ENCODE assay signal across 8 cellular contexts in the genomic region with DNA sequence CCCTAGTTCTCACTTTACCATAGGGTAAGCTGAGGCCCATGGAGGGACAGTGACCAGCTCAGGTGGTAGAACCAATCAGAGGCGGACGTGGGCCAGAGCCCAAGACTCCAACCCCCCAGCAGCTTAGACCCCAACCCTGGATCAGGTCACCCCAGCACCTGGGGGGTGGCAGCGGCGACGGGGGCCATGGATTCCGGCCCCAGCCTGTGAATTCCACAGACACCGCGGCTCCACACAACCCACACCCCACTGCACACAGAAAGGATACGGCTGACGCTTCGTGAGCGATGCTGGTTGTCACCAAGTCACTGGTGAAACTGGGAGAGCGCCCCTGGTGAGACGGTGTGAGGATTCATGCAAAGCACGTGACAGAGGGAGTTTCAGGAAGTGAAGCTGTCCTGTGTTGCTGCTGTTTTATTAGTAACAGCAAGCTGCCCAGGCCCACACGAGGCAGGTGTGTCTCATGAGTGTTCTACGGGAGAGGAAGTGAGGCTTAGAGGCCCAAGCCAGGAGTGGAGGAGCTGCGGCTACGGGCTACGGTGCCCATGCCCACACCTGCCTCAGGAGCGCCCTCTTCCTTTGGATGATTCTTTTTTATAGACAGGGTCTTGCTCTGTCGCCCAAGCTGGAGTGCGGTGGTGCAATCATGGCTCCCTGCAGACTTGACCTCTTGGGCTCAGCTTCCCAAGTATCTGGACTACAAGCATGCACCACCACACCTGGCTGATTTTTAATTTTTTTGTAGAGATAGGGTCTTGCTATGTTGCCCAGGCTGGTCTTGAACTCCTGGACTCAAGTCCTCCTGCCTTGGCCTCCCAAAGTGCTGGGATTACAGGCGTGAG. TPM values are rescaled to one million over a fixed set of nuclear protein-coding genes. Genes with fewer than 3 reads are reported as not detected.
DNase-seq lines count a peak whose midpoint lies in the region; ATAC-seq and TF ChIP-seq lines count a peak whose summit lies in the region.
"Not testable (repeated sequence)": the region's sequence is repeated elsewhere in the genome, so short reads cannot be mapped to it uniquely, and the experiment has no call there.

No MANE protein-coding gene starts in this region.

- ATAC-seq in GM18909 (IDR thresholded peaks at IDR 0.05; ENCODE audit: poor library complexity, unreplicated experiment) = peak; percentile 73
- peak; percentile 80 for ATAC-seq in HG02885 (IDR thresholded peaks at IDR 0.05; ENCODE audit: poor library complexity, unreplicated experiment)
- peak; percentile 52 to 62 for ATAC-seq in left cardiac atrium

- not testable (repeated sequence) for H3K9me3 Mint-ChIP-seq in activated T-helper 2 cell treated with anti-CD3 and anti-CD28 coated beads, Interferon-gamma antibody, Interleukin-2, Interleukin-4, amounts not matched to agents 10 μg/mL and 5 μg/mL and 100 μg/mL, durations not matched to agents 14 hours and 24 hours and 36 hours

- not testable (repeated sequence) for H3K4me1 ChIP-seq in BE2C

- H3K27me3 ChIP-seq in BE2C = not testable (repeated sequence)

- TF ChIP-seq CTCF in BE2C (IDR thresholded peaks at IDR 0.05; ENCODE audit: low read depth, low read length) = not testable (repeated sequence)

- H3K27ac Mint-ChIP-seq in activated T-helper 2 cell treated with anti-CD3 and anti-CD28 coated beads, Interferon-gamma antibody, Interleukin-2, Interleukin-4, amounts not matched to agents 10 μg/mL and 5 μg/mL and 100 μg/mL, durations not matched to agents 14 hours and 24 hours and 36 hours = not testable (repeated sequence)

- H3K36me3 ChIP-seq in BE2C = not testable (repeated sequence)

- H3K4me3 Mint-ChIP-seq in activated T-helper 2 cell treated with anti-CD3 and anti-CD28 coated beads, Interferon-gamma antibody, Interleukin-2, Interleukin-4, amounts not matched to agents 10 μg/mL and 5 μg/mL and 100 μg/mL, durations not matched to agents 14 hours and 24 hours and 36 hours (ENCODE audit: low read depth) = not testable (repeated sequence)

- intact Hi-C loops in activated T-helper 2 cell treated with anti-CD3 and anti-CD28 coated beads, Interferon-gamma antibody, Interleukin-2, Interleukin-4, amounts not matched to agents 10 μg/mL and 5 μg/mL and 100 μg/mL, durations not matched to agents 14 hours and 24 hours and 36 hours (cut with micrococcal nuclease) = not testable (repeated sequence)
- intact Hi-C loops in left cardiac atrium (cut with DNase I) = loop anchor here (2.0 to 10.0 kb wide), 5 partner anchors 85 to 217 kb away; a partner anchor contains a TSS

- not testable (repeated sequence) for H3K36me3 Mint-ChIP-seq in activated T-helper 2 cell treated with anti-CD3 and anti-CD28 coated beads, Interferon-gamma antibody, Interleukin-2, Interleukin-4, amounts not matched to agents 10 μg/mL and 5 μg/mL and 100 μg/mL, durations not matched to agents 14 hours and 24 hours and 36 hours (ENCODE audit: low read depth)

- peaks cover 30% of the 10 kb centered on the region for H3K27me3 Mint-ChIP-seq in activated T-helper 2 cell treated with anti-CD3 and anti-CD28 coated beads, Interferon-gamma antibody, Interleukin-2, Interleukin-4, amounts not matched to agents 10 μg/mL and 5 μg/mL and 100 μg/mL, durations not matched to agents 14 hours and 24 hours and 36 hours (ENCODE audit: low read depth)

- not testable (repeated sequence) for H3K4me3 ChIP-seq in BE2C (ENCODE audit: low read depth, low read length)

- DNase-seq in BE2C (peak; percentile 33), NCI-H1417 (lab: John Stamatoyannopoulos, UW) (peak; percentile 67 to 88 (median 81)), SW480 (ENCODE audit: low spot score) (peak; percentile 97)
- peak; percentile 38 for DNase-seq in activated T-helper 2 cell treated with anti-CD3 and anti-CD28 coated beads, Interferon-gamma antibody, Interleukin-2, Interleukin-4, amounts not matched to agents 10 μg/mL and 5 μg/mL and 100 μg/mL, durations not matched to agents 14 hours and 24 hours and 36 hours (ENCODE audit: low spot score)
- DNase-seq in left cardiac atrium = not testable (repeated sequence)
- peak; percentile 70 for DNase-seq in stimulated activated CD4-positive, alpha-beta T cell treated with anti-CD3 and anti-CD28 coated beads, Interleukin-15, amount 100 ng/mL, for 24 hours

- not testable (repeated sequence) for H3K9me3 ChIP-seq in BE2C

- peaks cover 10% of the 10 kb centered on the region for H3K4me1 Mint-ChIP-seq in activated T-helper 2 cell treated with anti-CD3 and anti-CD28 coated beads, Interferon-gamma antibody, Interleukin-2, Interleukin-4, amounts not matched to agents 10 μg/mL and 5 μg/mL and 100 μg/mL, durations not matched to agents 14 hours and 24 hours and 36 hours (ENCODE audit: low read depth)

RNA-seq across cellular contexts. Expression of a gene that starts 28.6 kb away (rescaled TPM):
- polyA plus RNA-seq in BE2C (2012; ENCODE audit: insufficient read depth, insufficient read length, low read depth) = 0.23 TPM
- 1.8 and 1.9 TPM in 2 replicates for total RNA-seq in activated T-helper 2 cell treated with anti-CD3 and anti-CD28 coated beads, Interferon-gamma antibody, Interleukin-2, Interleukin-4, amounts not matched to agents 10 μg/mL and 5 μg/mL and 100 μg/mL, durations not matched to agents 14 hours and 24 hours and 36 hours
- total RNA-seq in left cardiac atrium = under 1 TPM; 0.44 to 0.59 TPM

RNA-seq across cellular contexts. Expression of a gene that starts 46.2 kb away (rescaled TPM):
- polyA plus RNA-seq in BE2C (2012; ENCODE audit: insufficient read depth, insufficient read length, low read depth) = not detected
- 5.5 and 5.6 TPM in 2 replicates for total RNA-seq in activated T-helper 2 cell treated with anti-CD3 and anti-CD28 coated beads, Interferon-gamma antibody, Interleukin-2, Interleukin-4, amounts not matched to agents 10 μg/mL and 5 μg/mL and 100 μg/mL, durations not matched to agents 14 hours and 24 hours and 36 hours
- total RNA-seq in left cardiac atrium = 10 to 100 TPM in 1 of 2 donors, 1 to 10 TPM in 1; 4.7 to 16.2 TPM
